In the genomic region with DNA sequence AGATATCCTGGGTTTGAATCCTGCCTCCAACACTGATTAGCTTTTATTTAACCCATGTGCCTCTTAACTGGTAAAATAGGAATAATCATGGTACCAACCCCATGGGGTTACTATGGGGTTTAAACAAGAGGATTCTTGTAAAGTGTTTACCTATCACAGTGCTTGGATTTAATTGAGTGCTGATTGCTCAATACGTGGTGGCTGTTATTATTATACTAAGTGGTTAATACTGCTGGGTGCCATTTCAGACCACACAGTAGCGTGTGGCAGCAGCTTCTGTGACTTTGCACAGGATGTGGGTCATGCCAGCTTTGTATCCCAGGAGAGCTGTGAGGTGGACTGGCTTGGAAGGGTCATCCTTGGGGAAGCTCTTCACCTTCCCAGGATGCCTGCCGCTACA, we compare ENCODE assay signal across 24 cellular contexts.
DNase-seq lines count a peak whose midpoint lies in the region; ATAC-seq, FAIRE-seq and TF ChIP-seq lines count a peak whose summit lies in the region.
"Had no signal": no experiment of that assay in that cellular context is flagged by ENCODE, and none has a peak within 500 bp of the region (broad histone marks: within the 10 kb centered on the region; RNA-seq: fewer than 3 reads in every experiment).

No MANE protein-coding gene starts in this region.

- no peaks in the 10 kb centered on the region; the same call in 1 of the 2 replicates for H3K27me3 ChIP-seq in Karpas-422 (ENCODE audit: low read length)
- H3K27me3 ChIP-seq: BE2C had no signal

- H3K4me2 ChIP-seq in Karpas-422 (ENCODE audit: low read depth, low read length, poor library complexity, severe bottlenecking) = no peak overlapping the region
- H3K4me2 ChIP-seq: A549 had no signal

- H2AFZ ChIP-seq in Karpas-422 (ENCODE audit: low read length) = peak overlapping the region; percentile 42; the same call in 1 of the 2 replicates

- no peak overlapping the region for H3K27ac ChIP-seq in Karpas-422 (ENCODE audit: low read length)
- H3K27ac ChIP-seq: A549 had no signal

- FAIRE-seq in H54 (lab: Jason Lieb, UNC) = no peak
- FAIRE-seq: A549, G401.6, GM12892, GM19239 had no signal

- H4K20me1 ChIP-seq in Karpas-422 (ENCODE audit: insufficient read depth, low read depth, low read length) = no peaks in the 10 kb centered on the region

- DNase-seq in NCI-H510A treated with DMSO at 0.1 percent for 48 hours (lab: John Stamatoyannopoulos, UW) (peak; percentile 43), NCI-H510A (lab: John Stamatoyannopoulos, UW) (no peak), Karpas-422 (no peak), NCI-H748 treated with DMSO at 0.1 percent for 48 hours (lab: John Stamatoyannopoulos, UW) (peak; percentile 18), H54 (ENCODE audit: insufficient read length, low spot score) (no peak)
- DNase-seq: 8988T; ACHN; AML-193; BE2C; C1 segment of cervical spinal cord; Calu3; CD4-positive, alpha-beta memory T cell; COR-L47; DMS53; DND-41; GOT3; H7; HCEC 1CT had no signal

- H3K79me2 ChIP-seq in Karpas-422 (ENCODE audit: low read length) = no peaks in the 10 kb centered on the region

- H3K9me2 ChIP-seq in Karpas-422 (replicated peaks; ENCODE audit: insufficient read depth, low read length) = no peaks in the 10 kb centered on the region

- no peak for TF ChIP-seq POLR2A in H54 (IDR thresholded peaks at IDR 0.05; ENCODE audit: low read depth, low read length)

- H3K9ac ChIP-seq in Karpas-422 (ENCODE audit: low read length) = 0 out of 2 replicates have a peak overlapping the region, but pooled peaks have one; percentile 30

- H3K4me1 ChIP-seq in Karpas-422 (ENCODE audit: low read length) = peaks cover 12% of the 10 kb centered on the region
- H3K4me1 ChIP-seq: A549, BE2C had no signal

- no peak overlapping the region for H3K4me3 ChIP-seq in Karpas-422 (ENCODE audit: low read length)
- H3K4me3 ChIP-seq: A549 had no signal

- no peaks in the 10 kb centered on the region; the same call in 1 of the 2 replicates for H3K36me3 ChIP-seq in Karpas-422 (ENCODE audit: insufficient read depth, low read length)
- H3K36me3 ChIP-seq: BE2C had no signal

- H3K9me3 ChIP-seq in Karpas-422 (ENCODE audit: low read length) = peaks cover 8% of the 10 kb centered on the region
- H3K9me3 ChIP-seq: A549, BE2C had no signal

- ATAC-seq in GM18868 (IDR thresholded peaks at IDR 0.05; ENCODE audit: unreplicated experiment) (no peak), GM21737 (IDR thresholded peaks at IDR 0.05; ENCODE audit: unreplicated experiment) (no peak)
- ATAC-seq: A549 had no signal

Comparison
In these comparisons a context has a peak if more than half of its experiments do, and no peak if none do; other contexts are left out.
1. DNase-seq: peak in NCI-H510A treated with DMSO at 0.1 percent for 48 hours (single experiment) and NCI-H748 treated with DMSO at 0.1 percent for 48 hours (single experiment); none in NCI-H510A (single experiment), Karpas-422 (single experiment) and H54 (single experiment).